Comparison of ENCODE assay signal across 8 cellular contexts in the genomic region with DNA sequence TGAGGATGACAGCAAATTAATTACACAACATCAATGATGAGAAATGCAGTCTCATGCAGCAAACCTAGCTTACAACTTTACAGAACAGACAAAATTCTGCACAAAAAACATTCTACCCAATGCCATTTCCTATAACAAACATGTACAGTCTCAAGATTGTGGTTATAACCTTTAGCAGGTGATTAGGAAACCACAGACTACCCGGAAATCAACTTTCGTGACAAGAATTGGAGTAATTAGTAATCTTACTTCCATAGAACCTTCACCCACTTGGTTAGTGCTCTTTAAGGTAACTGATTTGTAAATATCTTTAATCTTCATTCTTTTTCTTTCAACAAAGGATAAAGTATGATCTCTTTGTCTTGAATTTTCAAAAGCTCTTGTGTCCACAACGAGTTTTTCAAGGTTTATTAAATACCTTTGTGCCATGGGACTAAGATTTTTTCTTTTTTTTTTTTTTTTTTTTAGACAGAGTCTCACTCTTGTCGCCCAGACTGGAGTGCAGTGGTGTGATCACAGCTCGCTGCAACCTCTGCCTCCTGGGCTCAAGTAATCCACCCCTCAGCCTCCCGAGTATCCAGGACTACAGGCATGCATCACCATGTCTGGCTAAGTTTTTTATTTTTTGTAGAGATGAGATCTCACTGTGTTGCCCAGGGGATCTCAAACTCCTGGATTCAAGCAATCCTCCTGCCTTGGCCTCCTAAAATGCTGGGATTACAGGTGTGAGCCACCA.
DNase-seq lines count a peak whose midpoint lies in the region; TF ChIP-seq lines count a peak whose summit lies in the region.

No MANE protein-coding gene starts in this region.

- H3K4me3 ChIP-seq in DOHH2 (ENCODE audit: low read length), result peak overlapping the region; percentile 36
- no peak overlapping the region for H3K4me3 ChIP-seq in ascending aorta

- no peaks in the 10 kb centered on the region for H3K79me2 ChIP-seq in DOHH2 (ENCODE audit: control insufficient read depth, low read length)

- H3K27ac ChIP-seq in DOHH2 (ENCODE audit: low read depth, low read length) (peak overlapping the region; percentile 40), ascending aorta (peak overlapping the region; percentile 53 to 61)

- H3K27me3 ChIP-seq in DOHH2 (ENCODE audit: control insufficient read depth, low read length) (no peaks in the 10 kb centered on the region), ascending aorta (no peaks in the 10 kb centered on the region)

- H4K20me1 ChIP-seq in DOHH2 (ENCODE audit: control insufficient read depth, insufficient read depth, low read depth, low read length), result no peaks in the 10 kb centered on the region

- H3F3A ChIP-seq in DOHH2 (ENCODE audit: control insufficient read depth, insufficient read depth), result peaks cover 6% of the 10 kb centered on the region

- TF ChIP-seq CTCF in DOHH2 (IDR thresholded peaks at IDR 0.05; ENCODE audit: low read depth, low read length, poor library complexity, severe bottlenecking) (no peak), ascending aorta (IDR thresholded peaks at IDR 0.05) (no peak)

- peak overlapping the region; percentile 56 for H3K4me2 ChIP-seq in DOHH2 (ENCODE audit: low read length)

- DNase-seq in RPMI8226, result peak; percentile 11
- no peak for DNase-seq in ascending aorta (ENCODE audit: low spot score in 2 of 2)
- peak; percentile 53 for DNase-seq in retina
- DNase-seq in NCI-H1105 treated with DMSO at 0.1 percent for 48 hours (lab: John Stamatoyannopoulos, UW), result no peak
- DNase-seq in Kasumi-1 (lab: John Stamatoyannopoulos, UW), result no peak
- DNase-seq in HEK293T (ENCODE audit: extremely low spot score), result no peak
- DNase-seq in occipital lobe (lab: John Stamatoyannopoulos, UW), result no peak

- H3K4me1 ChIP-seq in DOHH2 (ENCODE audit: control insufficient read depth, low read length), result peaks cover 21% of the 10 kb centered on the region
- H3K4me1 ChIP-seq in ascending aorta, result peaks cover 0 to 18% of the 10 kb centered on the region in 2 donors

- CTCF ChIA-PET in HEK293T (lab: Yijun Ruan, JAX), result interaction anchor here (0.9 kb wide), 1 partner anchor 18 kb away, joined by 3 read pairs; no protein-coding TSS in a partner anchor

- no peaks in the 10 kb centered on the region for H3K9me2 ChIP-seq in DOHH2 (replicated peaks; ENCODE audit: control insufficient read depth, low read length)

- intact Hi-C loops in ascending aorta (cut with DNase I), result no loop called here

- no peaks in the 10 kb centered on the region for H3K36me3 ChIP-seq in DOHH2 (ENCODE audit: control insufficient read depth, low read length)
- H3K36me3 ChIP-seq in ascending aorta, result no peaks in the 10 kb centered on the region

- POLR2A ChIA-PET in HEK293T (lab: Yijun Ruan, JAX), result no interaction called here

- H3K9me3 ChIP-seq in DOHH2 (ENCODE audit: control insufficient read depth, insufficient read depth, low read length) (peaks cover 17% of the 10 kb centered on the region; the same call in 1 of the 2 replicates), ascending aorta (peaks cover 0 to 9% of the 10 kb centered on the region in 2 donors)

TF ChIP-seq in HEK293T, 16 proteins besides CTCF, POLR2A, EP300 and RAD21:
- TF ChIP-seq HDGF (IDR thresholded peaks at IDR 0.05; ENCODE audit: borderline replicate concordance) (no peak), SUZ12 (IDR thresholded peaks at IDR 0.05) (no peak), ARNT (IDR thresholded peaks at IDR 0.05) (no peak), BHLHE40 (IDR thresholded peaks at IDR 0.05; ENCODE audit: borderline replicate concordance) (no peak), SP1 (IDR thresholded peaks at IDR 0.05) (no peak)
- TF ChIP-seq, protein P1, sequence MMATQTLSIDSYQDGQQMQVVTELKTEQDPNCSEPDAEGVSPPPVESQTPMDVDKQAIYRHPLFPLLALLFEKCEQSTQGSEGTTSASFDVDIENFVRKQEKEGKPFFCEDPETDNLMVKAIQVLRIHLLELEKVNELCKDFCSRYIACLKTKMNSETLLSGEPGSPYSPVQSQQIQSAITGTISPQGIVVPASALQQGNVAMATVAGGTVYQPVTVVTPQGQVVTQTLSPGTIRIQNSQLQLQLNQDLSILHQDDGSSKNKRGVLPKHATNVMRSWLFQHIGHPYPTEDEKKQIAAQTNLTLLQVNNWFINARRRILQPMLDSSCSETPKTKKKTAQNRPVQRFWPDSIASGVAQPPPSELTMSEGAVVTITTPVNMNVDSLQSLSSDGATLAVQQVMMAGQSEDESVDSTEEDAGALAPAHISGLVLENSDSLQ (IDR thresholded peaks at IDR 0.05), result no peak

Comparison
In these comparisons a context has a peak if more than half of its experiments do, and no peak if none do; other contexts are left out.
1. DNase-seq: peak in RPMI8226 (single experiment) and retina (single experiment); none in ascending aorta (0 of 2), NCI-H1105 treated with DMSO at 0.1 percent for 48 hours (single experiment), Kasumi-1 (0 of 2), HEK293T (single experiment) and occipital lobe (single experiment).